ENCODE assay signal across 13 cellular contexts in genomic region chr3:16370503-16370871, GRCh38.
A peak's percentile ranks its signal among the peaks of the same experiment; 100 is the strongest.
DNase-seq lines count a peak whose midpoint lies in the region; ATAC-seq and TF ChIP-seq lines count a peak whose summit lies in the region.
"Had no signal": no experiment of that assay in that cellular context is flagged by ENCODE, and none has a peak within 500 bp of the region (broad histone marks: within the 10 kb centered on the region; RNA-seq: fewer than 3 reads in every experiment).

No MANE protein-coding gene starts in this region.

- 0 to 49% methylated on average over 1 to 2 of the region's 2 CpGs for WGBS in gastroesophageal sphincter (ENCODE audit: low coverage in 1 of 2), 2 donors

- no peak for DNase-seq in activated naive CD4-positive, alpha-beta T cell treated with anti-CD3 and anti-CD28 coated beads for 36 hours
- no peak for DNase-seq in activated naive CD4-positive, alpha-beta T cell treated with Interleukin-2 at 50 U/mL for 16 hours
- DNase-seq in thoracic aorta (ENCODE audit: low spot score) (no peak), NCI-H69 (lab: John Stamatoyannopoulos, UW) (no peak)
- no peak for DNase-seq in stimulated activated CD8-positive, alpha-beta memory T cell treated with anti-CD3 and anti-CD28 coated beads, Interleukin-4, amount 100 ng/mL, for 48 hours
- DNase-seq: activated CD4-positive, CD25-positive, alpha-beta regulatory T cell treated with anti-CD3 and anti-CD28 coated beads, Interleukin-2, amount 50 U/mL, for 72 hours; NCI-H2227 treated with DMSO at 0.1 percent for 48 hours; nephron progenitor cell; stomach had no signal

- H3K27ac ChIP-seq in SU-DHL-6 (ENCODE audit: low read depth, low read length), result peak overlapping the region; percentile 97
- H3K27ac ChIP-seq in gastroesophageal sphincter, result peak overlapping the region; percentile 77 to 88 (median 82)
- peak overlapping the region; percentile 32 to 84 for H3K27ac ChIP-seq in thoracic aorta

- H3K79me2 ChIP-seq in SU-DHL-6 (ENCODE audit: insufficient read depth, low read length), result peaks cover 80% of the 10 kb centered on the region

- H2AFZ ChIP-seq in SU-DHL-6 (ENCODE audit: low read depth, low read length, severe bottlenecking), result no peak overlapping the region

- no peak for TF ChIP-seq POLR2A in gastroesophageal sphincter (IDR thresholded peaks at IDR 0.05)

- no peaks in the 10 kb centered on the region for H4K20me1 ChIP-seq in SU-DHL-6 (ENCODE audit: low read depth, low read length)

- peaks cover 29% of the 10 kb centered on the region for H3K36me3 ChIP-seq in SU-DHL-6 (ENCODE audit: low read length)
- H3K36me3 ChIP-seq in gastroesophageal sphincter, result peaks cover 0 to 28% of the 10 kb centered on the region in 2 donors
- peaks cover 3% of the 10 kb centered on the region for H3K36me3 ChIP-seq in thoracic aorta

- H3K9ac ChIP-seq in SU-DHL-6 (ENCODE audit: low read length), result no peak overlapping the region

- no peaks in the 10 kb centered on the region for H3K9me3 ChIP-seq in SU-DHL-6 (ENCODE audit: insufficient read depth, low read length)
- H3K9me3 ChIP-seq in gastroesophageal sphincter, result no peaks in the 10 kb centered on the region
- H3K9me3 ChIP-seq in thoracic aorta, result no peaks in the 10 kb centered on the region
- H3K9me3 ChIP-seq: stomach had no signal

- H3K27me3 ChIP-seq in SU-DHL-6 (ENCODE audit: low read length) (no peaks in the 10 kb centered on the region), gastroesophageal sphincter (no peaks in the 10 kb centered on the region), thoracic aorta (replicated peaks; ENCODE audit: insufficient read depth) (no peaks in the 10 kb centered on the region)
- H3K27me3 ChIP-seq: stomach had no signal

- H3K4me3 Mint-ChIP-seq in activated naive CD4-positive, alpha-beta T cell treated with anti-CD3 and anti-CD28 coated beads for 36 hours, result no peak overlapping the region
- H3K4me3 Mint-ChIP-seq: nephron progenitor cell had no signal

- CTCF ChIA-PET in activated naive CD4-positive, alpha-beta T cell treated with anti-CD3 and anti-CD28 coated beads for 36 hours (lab: Charles Lee), result no interaction called here

- no peaks in the 10 kb centered on the region for H3K9me3 Mint-ChIP-seq in activated naive CD4-positive, alpha-beta T cell treated with anti-CD3 and anti-CD28 coated beads for 36 hours
- H3K9me3 Mint-ChIP-seq: nephron progenitor cell had no signal

- TF ChIP-seq CTCF in SU-DHL-6 (IDR thresholded peaks at IDR 0.05; ENCODE audit: insufficient read depth, low read length, poor library complexity, severe bottlenecking), result no peak
- TF ChIP-seq CTCF in gastroesophageal sphincter (IDR thresholded peaks at IDR 0.05), result no peak
- TF ChIP-seq CTCF in thoracic aorta (IDR thresholded peaks at IDR 0.05), result no peak

- H3K4me3 ChIP-seq in SU-DHL-6 (ENCODE audit: insufficient read depth, low read length, poor library complexity, severe bottlenecking), result no peak overlapping the region
- H3K4me3 ChIP-seq in gastroesophageal sphincter, result no peak overlapping the region
- H3K4me3 ChIP-seq in thoracic aorta, result no peak overlapping the region
- H3K4me3 ChIP-seq: K562, stomach had no signal

- peaks cover 0 to 72% (median 50%) of the 10 kb centered on the region in 3 donors for H3K4me1 ChIP-seq in gastroesophageal sphincter
- peaks cover 16 to 48% of the 10 kb centered on the region in 2 donors for H3K4me1 ChIP-seq in thoracic aorta (ENCODE audit: control insufficient read depth in 1 of 2, low read depth in 2 of 2)

- H3K4me2 ChIP-seq in SU-DHL-6 (ENCODE audit: low read depth, low read length, poor library complexity, severe bottlenecking), result no peak overlapping the region

- H3K27me3 Mint-ChIP-seq in activated naive CD4-positive, alpha-beta T cell treated with anti-CD3 and anti-CD28 coated beads for 36 hours (ENCODE audit: low read depth), result no peaks in the 10 kb centered on the region

- no peaks in the 10 kb centered on the region for H3K9me2 ChIP-seq in SU-DHL-6 (replicated peaks; ENCODE audit: insufficient read depth, low read length)

- H3K36me3 Mint-ChIP-seq in activated naive CD4-positive, alpha-beta T cell treated with anti-CD3 and anti-CD28 coated beads for 36 hours (ENCODE audit: low read depth), result peaks cover 61% of the 10 kb centered on the region

- peaks cover 38% of the 10 kb centered on the region for H3F3A ChIP-seq in SU-DHL-6 (ENCODE audit: insufficient read depth)

- ATAC-seq in gastroesophageal sphincter (no peak), thoracic aorta (ENCODE audit: insufficient number of reproducible peaks, low FRiP score, low read depth) (no peak), HG03159 (IDR thresholded peaks at IDR 0.05; ENCODE audit: unreplicated experiment) (no peak)
- ATAC-seq: K562 had no signal

- intact Hi-C loops in activated naive CD4-positive, alpha-beta T cell treated with anti-CD3 and anti-CD28 coated beads for 36 hours (cut with micrococcal nuclease), result loop anchor here (2.0 to 10.0 kb wide), 2 partner anchors 92 to 1056 kb away; no protein-coding TSS in a partner anchor

- peaks cover 71% of the 10 kb centered on the region for H3K4me1 Mint-ChIP-seq in activated naive CD4-positive, alpha-beta T cell treated with anti-CD3 and anti-CD28 coated beads for 36 hours (ENCODE audit: low read depth)

- TF ChIP-seq EP300 in gastroesophageal sphincter (IDR thresholded peaks at IDR 0.05), result no peak

- peak overlapping the region; percentile 76 for H3K27ac Mint-ChIP-seq in activated naive CD4-positive, alpha-beta T cell treated with anti-CD3 and anti-CD28 coated beads for 36 hours
- H3K27ac Mint-ChIP-seq: nephron progenitor cell had no signal
